In genomic region chr6:158867381-158868121, GRCh38 we compare ENCODE assay signal across 15 cellular contexts. TPM values are rescaled to one million over a fixed set of nuclear protein-coding genes. Genes with fewer than 3 reads are reported as not detected.
DNase-seq lines count a peak whose midpoint lies in the region; ATAC-seq and TF ChIP-seq lines count a peak whose summit lies in the region.
"Had no signal": no experiment of that assay in that cellular context is flagged by ENCODE, and none has a peak within 500 bp of the region (broad histone marks: within the 10 kb centered on the region; RNA-seq: fewer than 3 reads in every experiment).

No MANE protein-coding gene starts in this region.

- no peak for TF ChIP-seq POLR2A in suprapubic skin (IDR thresholded peaks at IDR 0.05)

- H3K27me3 ChIP-seq in suprapubic skin, result no peaks in the 10 kb centered on the region
- H3K27me3 ChIP-seq: tibial artery had no signal

- peaks cover 29% of the 10 kb centered on the region for H3K36me3 Mint-ChIP-seq in effector memory CD8-positive, alpha-beta T cell (ENCODE audit: insufficient read depth)
- H3K36me3 Mint-ChIP-seq in nephron (ENCODE audit: low read depth), result no peaks in the 10 kb centered on the region
- H3K36me3 Mint-ChIP-seq: activated naive CD4-positive, alpha-beta T cell treated with anti-CD3 and anti-CD28 coated beads, Interleukin-2, amount 50 U/mL, for 24 hours had no signal

- H3K36me3 ChIP-seq in suprapubic skin, result no peaks in the 10 kb centered on the region
- H3K36me3 ChIP-seq: tibial artery had no signal

- H3K27ac Mint-ChIP-seq in effector memory CD8-positive, alpha-beta T cell, result peak overlapping the region; percentile 99 to 100
- peak overlapping the region; percentile 71 to 98 (median 97) for H3K27ac Mint-ChIP-seq in nephron

- H3K9me3 ChIP-seq in suprapubic skin, result no peaks in the 10 kb centered on the region
- H3K9me3 ChIP-seq: tibial artery had no signal

- H3K9me3 Mint-ChIP-seq in effector memory CD8-positive, alpha-beta T cell, result no peaks in the 10 kb centered on the region
- H3K9me3 Mint-ChIP-seq in nephron, result peaks cover 2% of the 10 kb centered on the region
- H3K9me3 Mint-ChIP-seq: activated naive CD4-positive, alpha-beta T cell treated with anti-CD3 and anti-CD28 coated beads, Interleukin-2, amount 50 U/mL, for 24 hours had no signal

- no peak overlapping the region for H3K27ac ChIP-seq in suprapubic skin
- H3K27ac ChIP-seq: dorsolateral prefrontal cortex, HL-60, tibial artery had no signal

- DNase-seq in COLO668 (lab: John Stamatoyannopoulos, UW; ENCODE audit: unreplicated experiment), result peak; percentile 3
- DNase-seq in LoVo (ENCODE audit: low spot score), result peak; percentile 38
- no peak for DNase-seq in effector memory CD8-positive, alpha-beta T cell
- no peak for DNase-seq in cerebellar cortex (ENCODE audit: low spot score)
- no peak for DNase-seq in G401 (ENCODE audit: low spot score)
- DNase-seq in suprapubic skin (ENCODE audit: low spot score in 2 of 2), result no peak
- DNase-seq: dorsolateral prefrontal cortex; hypothalamus; NCI-H146; stimulated activated CD4-positive, alpha-beta T cell treated with anti-CD3 and anti-CD28 coated beads, Interleukin-4, amount 100 ng/mL, for 24 hours; tibial artery had no signal

- H3K4me3 Mint-ChIP-seq in effector memory CD8-positive, alpha-beta T cell, result peak overlapping the region in 1 of 2 donors; percentile 45
- H3K4me3 Mint-ChIP-seq in nephron, result peak overlapping the region; percentile 47 to 67 (median 55)
- H3K4me3 Mint-ChIP-seq: activated naive CD4-positive, alpha-beta T cell treated with anti-CD3 and anti-CD28 coated beads, Interleukin-2, amount 50 U/mL, for 24 hours had no signal

- no peaks in the 10 kb centered on the region for H3K27me3 Mint-ChIP-seq in effector memory CD8-positive, alpha-beta T cell
- peaks cover 13% of the 10 kb centered on the region for H3K27me3 Mint-ChIP-seq in nephron (ENCODE audit: low read depth)
- H3K27me3 Mint-ChIP-seq: activated naive CD4-positive, alpha-beta T cell treated with anti-CD3 and anti-CD28 coated beads, Interleukin-2, amount 50 U/mL, for 24 hours had no signal

- no peak for TF ChIP-seq CTCF in nephron (IDR thresholded peaks at IDR 0.05; ENCODE audit: unreplicated experiment in 3 of 3)
- no peak for TF ChIP-seq CTCF in suprapubic skin (IDR thresholded peaks at IDR 0.05)

- peaks cover 19 to 26% of the 10 kb centered on the region in 2 donors for H3K4me1 Mint-ChIP-seq in effector memory CD8-positive, alpha-beta T cell (ENCODE audit: low read depth in 2 of 2)
- peaks cover 24% of the 10 kb centered on the region for H3K4me1 Mint-ChIP-seq in nephron

- H3K4me3 ChIP-seq in suprapubic skin, result no peak overlapping the region
- H3K4me3 ChIP-seq: dorsolateral prefrontal cortex, tibial artery had no signal

- WGBS in suprapubic skin, result 89% methylated on average over 10 of the region's 10 CpGs

- TF ChIP-seq EP300 in suprapubic skin (IDR thresholded peaks at IDR 0.05), result no peak

- in situ Hi-C loops in G401 (cut with HindIII; ENCODE audit: low sequenced_read_pairs), result no loop called here

- H3K4me1 ChIP-seq in suprapubic skin, result peaks cover 17% of the 10 kb centered on the region

- no peak for ATAC-seq in effector memory CD8-positive, alpha-beta T cell (replicated peaks)
- ATAC-seq in HG02981 (IDR thresholded peaks at IDR 0.05; ENCODE audit: unreplicated experiment), result no peak

RNA-seq across cellular contexts. Expression of gene EZR, which starts 48.4 kb away (rescaled TPM):
- total RNA-seq in G401 (2014; rRNA removed; shearing (Covaris generic)), result 206 and 261 TPM in 2 replicates
- 100 to 1,000 TPM; 154 to 394 (median 238) TPM for total RNA-seq in suprapubic skin

Comparison
In these comparisons a context has a peak if more than half of its experiments do, and no peak if none do; other contexts are left out.
1. DNase-seq: peak in COLO668 (single experiment) and LoVo (single experiment); none in effector memory CD8-positive, alpha-beta T cell (0 of 3), cerebellar cortex (single experiment), G401 (single experiment) and suprapubic skin (0 of 2).